Comparison of ENCODE assay signal across 2 cellular contexts in the genomic region with DNA sequence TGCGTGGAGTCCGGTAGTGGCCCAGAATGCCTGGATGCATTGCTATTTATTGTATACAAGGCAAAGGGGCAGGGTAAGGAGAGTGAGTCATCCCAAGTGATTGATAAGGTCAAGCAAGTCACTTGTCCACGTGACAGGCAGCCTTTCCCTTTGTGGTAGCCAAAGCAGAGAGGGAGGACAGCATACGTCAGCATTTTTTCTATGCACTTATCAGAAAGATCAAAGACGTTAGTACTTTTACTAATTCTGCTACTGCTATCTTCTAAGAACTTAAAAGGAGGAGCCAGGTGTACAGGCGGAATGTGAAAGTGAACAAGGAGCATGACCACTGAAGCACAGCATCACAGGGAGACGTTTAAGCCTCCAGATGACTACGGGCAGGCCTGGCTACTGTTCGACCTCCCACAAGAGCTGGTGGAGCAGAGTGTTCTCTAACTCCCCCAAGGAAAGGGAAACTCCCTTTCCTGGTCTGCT.
TF ChIP-seq lines count a peak whose summit lies in the region.

No MANE protein-coding gene starts in this region.

TF ChIP-seq in HepG2, 621 proteins besides CTCF, POLR2A, EP300 and RAD21:
- TF ChIP-seq GPBP1L1 (CRISPR knock-in tag; IDR thresholded peaks at IDR 0.05) (no peak), MBD4 (IDR thresholded peaks at IDR 0.05; ENCODE audit: borderline replicate concordance, low read length) (no peak), ZNF441 (CRISPR knock-in tag; IDR thresholded peaks at IDR 0.05; ENCODE audit: borderline replicate concordance) (no peak), ZNF333 (CRISPR knock-in tag; IDR thresholded peaks at IDR 0.05; ENCODE audit: borderline replicate concordance) (no peak), MAFK (conservative IDR thresholded peaks at IDR 0.05 in 1 of 2, IDR thresholded peaks at IDR 0.05 in 1 of 2; ENCODE audit: low read length in 2 of 2) (peak; percentile 72 to 83), MAFF (IDR thresholded peaks at IDR 0.05; ENCODE audit: low read depth, low read length) (peak; percentile 69), ZBTB3 (CRISPR knock-in tag; IDR thresholded peaks at IDR 0.05; ENCODE audit: borderline replicate concordance, low read depth) (no peak), ZFY (CRISPR knock-in tag; IDR thresholded peaks at IDR 0.05) (no peak), ZNF574 (CRISPR knock-in tag; IDR thresholded peaks at IDR 0.05) (no peak), SALL2 (CRISPR knock-in tag; IDR thresholded peaks at IDR 0.05) (no peak), MLX (CRISPR knock-in tag; IDR thresholded peaks at IDR 0.05) (0 out of 2 replicates have a peak, but pooled peaks have one; percentile 15), ZNF639 (CRISPR knock-in tag; conservative IDR thresholded peaks at IDR 0.05) (no peak), ZNF143 (CRISPR knock-in tag; IDR thresholded peaks at IDR 0.05) (no peak), ZSCAN22 (CRISPR knock-in tag; IDR thresholded peaks at IDR 0.05) (no peak), NR2F1 (CRISPR knock-in tag; IDR thresholded peaks at IDR 0.05) (no peak), ZNF160 (CRISPR knock-in tag; IDR thresholded peaks at IDR 0.05) (no peak), FOSL2 (CRISPR knock-in tag; IDR thresholded peaks at IDR 0.05) (peak; percentile 85), ZNF124 (CRISPR knock-in tag; IDR thresholded peaks at IDR 0.05) (no peak), REL (CRISPR knock-in tag; conservative IDR thresholded peaks at IDR 0.05) (no peak), NR0B2 (CRISPR knock-in tag; IDR thresholded peaks at IDR 0.05) (no peak), GFI1 (CRISPR knock-in tag; IDR thresholded peaks at IDR 0.05; ENCODE audit: borderline replicate concordance) (no peak), NKX3-1 (CRISPR knock-in tag; IDR thresholded peaks at IDR 0.05) (no peak), ZNF782 (CRISPR knock-in tag; IDR thresholded peaks at IDR 0.05; ENCODE audit: borderline replicate concordance) (no peak), SIN3B (IDR thresholded peaks at IDR 0.05; ENCODE audit: low read length) (no peak)

TF ChIP-seq in neural cell, 6 proteins besides CTCF, POLR2A, EP300 and RAD21 (continued from another document):
- TF ChIP-seq REST (IDR thresholded peaks at IDR 0.05; ENCODE audit: borderline replicate concordance) (no peak), POLR2AphosphoS5 (IDR thresholded peaks at IDR 0.05) (no peak), SMC3 (conservative IDR thresholded peaks at IDR 0.05; ENCODE audit: poor library complexity) (no peak), TAF1 (IDR thresholded peaks at IDR 0.05; ENCODE audit: low read depth) (no peak), MXI1 (conservative IDR thresholded peaks at IDR 0.05; ENCODE audit: poor library complexity, severe bottlenecking) (no peak)
